17 cellular contexts compared by ENCODE assay signal in the genomic region with DNA sequence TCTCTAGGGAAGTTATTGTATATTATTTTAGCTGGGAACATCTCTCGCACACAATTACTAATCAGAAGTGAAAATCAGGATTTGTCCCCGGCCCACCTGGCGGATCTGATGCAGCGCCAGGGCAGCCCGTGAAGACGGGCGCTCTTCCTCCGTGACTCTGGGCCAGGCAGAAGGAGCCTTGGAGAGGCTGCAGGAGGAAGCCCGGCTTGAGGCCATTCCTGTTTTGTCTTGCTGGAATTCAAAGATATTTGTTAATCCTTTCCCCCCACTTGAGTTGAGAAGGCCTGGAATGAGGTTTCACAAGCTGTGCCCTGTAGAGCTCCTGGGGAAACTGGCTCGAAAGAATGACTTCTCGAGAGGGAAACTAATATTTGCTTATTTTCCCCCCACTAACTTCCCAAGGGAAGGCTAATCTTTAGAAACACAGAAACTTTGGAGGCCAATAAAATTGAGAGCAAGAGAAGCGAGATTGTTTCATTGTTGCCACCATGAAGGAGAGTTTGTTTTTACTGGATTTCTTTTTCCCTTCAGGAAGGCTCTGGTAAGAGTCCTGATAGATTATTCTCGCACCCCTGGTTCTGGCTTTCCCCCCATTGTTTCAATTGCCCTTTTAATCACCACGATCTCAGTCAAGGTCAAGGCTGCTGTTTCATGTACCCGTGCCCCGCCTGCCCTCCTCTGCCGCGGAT.
DNase-seq lines count a peak whose midpoint lies in the region; ATAC-seq, FAIRE-seq and TF ChIP-seq lines count a peak whose summit lies in the region.
"Had no signal": no experiment of that assay in that cellular context is flagged by ENCODE, and none has a peak within 500 bp of the region (broad histone marks: within the 10 kb centered on the region; RNA-seq: fewer than 3 reads in every experiment).

No MANE protein-coding gene starts in this region.

- H3K79me2 ChIP-seq in smooth muscle cell (ENCODE audit: low read depth): no peaks in the 10 kb centered on the region

- no peaks in the 10 kb centered on the region for H3K27me3 ChIP-seq in smooth muscle cell (ENCODE audit: low read depth)
- no peaks in the 10 kb centered on the region for H3K27me3 ChIP-seq in naive thymus-derived CD4-positive, alpha-beta T cell (ENCODE audit: control insufficient read depth in 2 of 2, insufficient read depth in 2 of 2, low read length in 2 of 2)
- H3K27me3 ChIP-seq: pancreas had no signal

- no peak overlapping the region for H3K4me3 ChIP-seq in kidney (ENCODE audit: low read length in 2 of 2)
- H3K4me3 ChIP-seq in smooth muscle cell: no peak overlapping the region
- no peak overlapping the region for H3K4me3 ChIP-seq in naive thymus-derived CD4-positive, alpha-beta T cell (ENCODE audit: low read length)
- H3K4me3 ChIP-seq: mucosa of descending colon, pancreas, thoracic aorta had no signal

- TF ChIP-seq CTCF in activated B cell treated with CpG ODN at 0.5 μM for 24 hours (IDR thresholded peaks at IDR 0.05) (no peak), kidney (IDR thresholded peaks at IDR 0.05; ENCODE audit: borderline replicate concordance, extremely low read depth, insufficient read depth) (no peak), smooth muscle cell (IDR thresholded peaks at IDR 0.05; ENCODE audit: borderline replicate concordance, insufficient read depth, poor library complexity, severe bottlenecking) (no peak)

- H3K36me3 Mint-ChIP-seq in activated B cell treated with CpG ODN at 0.5 μM for 24 hours (ENCODE audit: low read depth): no peaks in the 10 kb centered on the region
- no peaks in the 10 kb centered on the region for H3K36me3 Mint-ChIP-seq in stimulated activated memory B cell treated with anti-CD40 and anti-IgM and Interleukin-4, amounts not matched to agents 10 μg/mL and 1 μg/mL and 100 μg/mL, for 72 hours
- H3K36me3 Mint-ChIP-seq in naive thymus-derived CD4-positive, alpha-beta T cell: no peaks in the 10 kb centered on the region

- H3K4me1 ChIP-seq in kidney (ENCODE audit: control insufficient read depth in 1 of 2, insufficient read depth in 1 of 2, low read depth in 1 of 2, low read length in 2 of 2) (no peaks in the 10 kb centered on the region), smooth muscle cell (ENCODE audit: low read depth) (peaks cover 10% of the 10 kb centered on the region)
- H3K4me1 ChIP-seq in naive thymus-derived CD4-positive, alpha-beta T cell (ENCODE audit: control insufficient read depth in 2 of 2, insufficient read depth in 2 of 2, low read length in 2 of 2): peaks cover 0 to 13% of the 10 kb centered on the region in 2 donors
- H3K4me1 ChIP-seq: pancreas had no signal

- H3K9ac ChIP-seq in kidney (ENCODE audit: low read length in 2 of 2) (no peak overlapping the region), smooth muscle cell (ENCODE audit: low read depth) (no peak overlapping the region)

- H3K4me1 Mint-ChIP-seq in activated B cell treated with CpG ODN at 0.5 μM for 24 hours: peaks cover 46% of the 10 kb centered on the region
- peaks cover 55% of the 10 kb centered on the region for H3K4me1 Mint-ChIP-seq in stimulated activated memory B cell treated with anti-CD40 and anti-IgM and Interleukin-4, amounts not matched to agents 10 μg/mL and 1 μg/mL and 100 μg/mL, for 72 hours
- peaks cover 16 to 30% (median 19%) of the 10 kb centered on the region in 7 donors for H3K4me1 Mint-ChIP-seq in naive thymus-derived CD4-positive, alpha-beta T cell

- ATAC-seq in HG03196 (IDR thresholded peaks at IDR 0.05; ENCODE audit: unreplicated experiment) (peak; percentile 56), activated B cell treated with CpG ODN at 0.5 μM for 24 hours (ENCODE audit: low read depth) (no peak), HG03354 (IDR thresholded peaks at IDR 0.05; ENCODE audit: poor library complexity, severe bottlenecking, unreplicated experiment) (no peak)
- ATAC-seq in stimulated activated memory B cell treated with anti-CD40 and anti-IgM and Interleukin-4, amounts not matched to agents 10 μg/mL and 1 μg/mL and 100 μg/mL, for 72 hours: no peak
- no peak for ATAC-seq in naive thymus-derived CD4-positive, alpha-beta T cell
- ATAC-seq: pancreas had no signal

- WGBS in smooth muscle cell (ENCODE audit: low lambda C conversion rate): 85% methylated on average over 18 of the region's 18 CpGs

- H3K36me3 ChIP-seq in kidney (ENCODE audit: control insufficient read depth in 1 of 2, insufficient read depth in 2 of 2, low read length in 2 of 2): no peaks in the 10 kb centered on the region
- no peaks in the 10 kb centered on the region for H3K36me3 ChIP-seq in smooth muscle cell (ENCODE audit: low read depth)
- no peaks in the 10 kb centered on the region for H3K36me3 ChIP-seq in naive thymus-derived CD4-positive, alpha-beta T cell (ENCODE audit: control insufficient read depth in 2 of 3, insufficient read depth in 3 of 3, low read length in 3 of 3)
- H3K36me3 ChIP-seq: pancreas, thoracic aorta had no signal

- DNase-seq in activated B cell treated with CpG ODN at 0.5 μM for 24 hours (no peak), kidney (peak; percentile 48), smooth muscle cell (lab: John Stamatoyannopoulos, UW; ENCODE audit: unreplicated experiment) (no peak)
- DNase-seq in activated CD4-positive, CD25-positive, alpha-beta regulatory T cell (lab: John Stamatoyannopoulos, UW): no peak
- DNase-seq in naive thymus-derived CD4-positive, alpha-beta T cell: no peak
- DNase-seq: activated naive CD4-positive, alpha-beta T cell; DND-41; effector CD4-positive, alpha-beta T cell; mucosa of descending colon; NCI-H2107; pancreas; stimulated activated CD4-positive, alpha-beta T cell treated with anti-CD3 and anti-CD28 coated beads, Interleukin-15, amount 100 ng/mL, for 24 hours had no signal

- intact Hi-C loops in activated B cell treated with CpG ODN at 0.5 μM for 24 hours (cut with micrococcal nuclease) (loop anchor here (1.0 to 5.0 kb wide), 8 partner anchors 25 to 536 kb away; partner anchors contain the start of genes CDC45, CLTCL1, ESS2 and SLC25A1), kidney (cut with DNase I) (loop anchor here (10.0 kb wide), 1 partner anchor 127 kb away; no protein-coding TSS in a partner anchor)
- intact Hi-C loops in naive thymus-derived CD4-positive, alpha-beta T cell (cut with micrococcal nuclease): no loop called here

- H3F3A ChIP-seq in smooth muscle cell (ENCODE audit: low read depth): no peaks in the 10 kb centered on the region

- no peaks in the 10 kb centered on the region for H4K20me1 ChIP-seq in smooth muscle cell (ENCODE audit: low read depth)

- H3K9me3 Mint-ChIP-seq in activated B cell treated with CpG ODN at 0.5 μM for 24 hours: no peaks in the 10 kb centered on the region
- H3K9me3 Mint-ChIP-seq in stimulated activated memory B cell treated with anti-CD40 and anti-IgM and Interleukin-4, amounts not matched to agents 10 μg/mL and 1 μg/mL and 100 μg/mL, for 72 hours: no peaks in the 10 kb centered on the region
- no peaks in the 10 kb centered on the region for H3K9me3 Mint-ChIP-seq in naive thymus-derived CD4-positive, alpha-beta T cell

- H2AFZ ChIP-seq in smooth muscle cell (ENCODE audit: low read depth): no peak overlapping the region

- H3K27ac ChIP-seq in kidney (ENCODE audit: low read depth in 2 of 2, low read length in 2 of 2) (no peak overlapping the region), smooth muscle cell (ENCODE audit: low read depth) (no peak overlapping the region)
- no peak overlapping the region for H3K27ac ChIP-seq in naive thymus-derived CD4-positive, alpha-beta T cell (ENCODE audit: low read depth, low read length)
- H3K27ac ChIP-seq: pancreas, thoracic aorta, VCaP had no signal

- H3K9me3 ChIP-seq in kidney (ENCODE audit: control insufficient read depth in 1 of 2, low read length in 2 of 2): no peaks in the 10 kb centered on the region
- no peaks in the 10 kb centered on the region for H3K9me3 ChIP-seq in smooth muscle cell (replicated peaks; ENCODE audit: low read depth)
- no peaks in the 10 kb centered on the region for H3K9me3 ChIP-seq in naive thymus-derived CD4-positive, alpha-beta T cell (ENCODE audit: control insufficient read depth in 2 of 3, low read length in 3 of 3)
- H3K9me3 ChIP-seq: mucosa of descending colon, pancreas, thoracic aorta had no signal

- H3K27ac Mint-ChIP-seq in activated B cell treated with CpG ODN at 0.5 μM for 24 hours: peak overlapping the region; percentile 89
- H3K27ac Mint-ChIP-seq in stimulated activated memory B cell treated with anti-CD40 and anti-IgM and Interleukin-4, amounts not matched to agents 10 μg/mL and 1 μg/mL and 100 μg/mL, for 72 hours: peak overlapping the region; percentile 67
- H3K27ac Mint-ChIP-seq in naive thymus-derived CD4-positive, alpha-beta T cell: peak overlapping the region in 2 of 9 donors; percentile 6 to 32

- CTCF ChIA-PET in activated B cell treated with CpG ODN at 0.5 μM for 24 hours (lab: Charles Lee): interaction anchor here (1.0 kb wide), 3 partner anchors 8 to 442 kb away, joined by 3 read pairs; no protein-coding TSS in a partner anchor
- CTCF ChIA-PET in naive thymus-derived CD4-positive, alpha-beta T cell (lab: Charles Lee): interaction anchor here (1.9 kb wide), 1 partner anchor 8 kb away, joined by 7 read pairs; no protein-coding TSS in a partner anchor

- FAIRE-seq in kidney (lab: Jason Lieb, UNC): no peak
- FAIRE-seq: pancreas had no signal

- peaks cover 19% of the 10 kb centered on the region for H3K27me3 Mint-ChIP-seq in activated B cell treated with CpG ODN at 0.5 μM for 24 hours
- H3K27me3 Mint-ChIP-seq in stimulated activated memory B cell treated with anti-CD40 and anti-IgM and Interleukin-4, amounts not matched to agents 10 μg/mL and 1 μg/mL and 100 μg/mL, for 72 hours: peaks cover 17% of the 10 kb centered on the region
- H3K27me3 Mint-ChIP-seq in naive thymus-derived CD4-positive, alpha-beta T cell: no peaks in the 10 kb centered on the region

- POLR2A ChIA-PET in activated B cell treated with CpG ODN at 0.5 μM for 24 hours (lab: Charles Lee): no interaction called here
- POLR2A ChIA-PET in naive thymus-derived CD4-positive, alpha-beta T cell (lab: Charles Lee): interaction anchor here (0.6 kb wide), 1 partner anchor 22 kb away, joined by 5 read pairs; no protein-coding TSS in a partner anchor

- H3K4me2 ChIP-seq in smooth muscle cell: no peak overlapping the region

- H3K4me3 Mint-ChIP-seq in activated B cell treated with CpG ODN at 0.5 μM for 24 hours: peak overlapping the region; percentile 77
- peak overlapping the region; percentile 68 for H3K4me3 Mint-ChIP-seq in stimulated activated memory B cell treated with anti-CD40 and anti-IgM and Interleukin-4, amounts not matched to agents 10 μg/mL and 1 μg/mL and 100 μg/mL, for 72 hours
- no peak overlapping the region for H3K4me3 Mint-ChIP-seq in naive thymus-derived CD4-positive, alpha-beta T cell

Comparison
In these comparisons a context has a peak if more than half of its experiments do, and no peak if none do; other contexts are left out.
1. H3K4me3 Mint-ChIP-seq: peak in activated B cell treated with CpG ODN at 0.5 μM for 24 hours (single experiment) and stimulated activated memory B cell treated with anti-CD40 and anti-IgM and Interleukin-4, amounts not matched to agents 10 μg/mL and 1 μg/mL and 100 μg/mL, for 72 hours (single experiment); none in naive thymus-derived CD4-positive, alpha-beta T cell (0 of 10).
2. intact Hi-C loops: an anchor here in activated B cell treated with CpG ODN at 0.5 μM for 24 hours (1.0 to 5.0 kb wide) and kidney (10.0 kb wide); none called in naive thymus-derived CD4-positive, alpha-beta T cell.